ENCODE assay signal across 1 cellular context in the genomic region with DNA sequence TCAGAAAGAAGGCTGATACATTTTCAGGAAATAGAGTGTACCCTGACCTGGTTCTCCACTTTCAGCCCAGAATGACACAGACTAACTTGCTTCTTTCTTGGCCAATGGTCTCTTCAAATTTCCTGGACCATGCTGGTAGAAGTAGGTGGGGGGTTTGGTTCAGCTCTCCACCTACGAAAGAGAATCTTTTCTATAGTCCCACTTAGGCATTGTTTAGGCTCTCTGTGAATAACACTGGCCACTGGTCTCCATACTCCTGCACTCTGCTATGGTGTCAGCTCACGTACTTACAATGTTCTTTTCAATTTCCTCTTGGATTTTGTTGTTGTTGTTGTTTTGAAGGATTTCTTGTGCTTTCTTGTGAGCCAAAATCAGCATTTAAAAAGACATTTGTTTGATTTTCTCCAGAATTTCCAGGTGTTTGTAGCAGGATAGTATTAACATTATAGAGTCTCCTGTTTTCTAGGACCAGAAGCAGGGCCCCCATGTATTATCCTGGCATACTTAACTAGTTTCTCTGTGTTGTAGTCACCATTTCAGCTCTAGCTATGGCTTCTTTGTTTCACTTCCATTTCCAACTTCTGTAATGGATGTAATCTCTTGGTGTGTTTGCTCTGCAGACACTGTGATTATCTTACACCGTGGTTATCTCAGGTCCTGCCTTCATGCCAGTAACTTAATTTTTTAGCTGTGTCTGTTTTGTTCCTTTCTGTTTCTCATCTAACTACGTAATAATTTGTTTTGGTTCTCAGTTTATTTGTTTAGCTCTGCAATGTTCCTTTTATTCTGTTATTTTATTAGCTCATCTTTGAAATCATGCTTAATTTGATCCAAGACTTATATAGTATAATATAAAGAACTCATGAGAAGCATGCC.
TF ChIP-seq lines count a peak whose summit lies in the region.

No MANE protein-coding gene starts in this region.

TF ChIP-seq in SK-N-SH, 30 proteins besides CTCF, POLR2A, EP300 and RAD21 (continued from another document):
- TF ChIP-seq, protein P1, sequence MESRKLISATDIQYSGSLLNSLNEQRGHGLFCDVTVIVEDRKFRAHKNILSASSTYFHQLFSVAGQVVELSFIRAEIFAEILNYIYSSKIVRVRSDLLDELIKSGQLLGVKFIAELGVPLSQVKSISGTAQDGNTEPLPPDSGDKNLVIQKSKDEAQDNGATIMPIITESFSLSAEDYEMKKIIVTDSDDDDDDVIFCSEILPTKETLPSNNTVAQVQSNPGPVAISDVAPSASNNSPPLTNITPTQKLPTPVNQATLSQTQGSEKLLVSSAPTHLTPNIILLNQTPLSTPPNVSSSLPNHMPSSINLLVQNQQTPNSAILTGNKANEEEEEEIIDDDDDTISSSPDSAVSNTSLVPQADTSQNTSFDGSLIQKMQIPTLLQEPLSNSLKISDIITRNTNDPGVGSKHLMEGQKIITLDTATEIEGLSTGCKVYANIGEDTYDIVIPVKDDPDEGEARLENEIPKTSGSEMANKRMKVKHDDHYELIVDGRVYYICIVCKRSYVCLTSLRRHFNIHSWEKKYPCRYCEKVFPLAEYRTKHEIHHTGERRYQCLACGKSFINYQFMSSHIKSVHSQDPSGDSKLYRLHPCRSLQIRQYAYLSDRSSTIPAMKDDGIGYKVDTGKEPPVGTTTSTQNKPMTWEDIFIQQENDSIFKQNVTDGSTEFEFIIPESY (IDR thresholded peaks at IDR 0.05; ENCODE audit: borderline replicate concordance, low read depth): no peak
- no peak for TF ChIP-seq RXRA (IDR thresholded peaks at IDR 0.05; ENCODE audit: borderline replicate concordance, low read depth)
- no peak for TF ChIP-seq MEF2A (IDR thresholded peaks at IDR 0.05; ENCODE audit: borderline replicate concordance, low read depth)
- peak; percentile 61; the same call in 1 of the 2 replicates for TF ChIP-seq MXI1 (IDR thresholded peaks at IDR 0.05; ENCODE audit: low read depth, low read length)
- peak; percentile 71 for TF ChIP-seq CHD2 (IDR thresholded peaks at IDR 0.05; ENCODE audit: low read length, partially characterized antibody)
- TF ChIP-seq TEAD4 (IDR thresholded peaks at IDR 0.05; ENCODE audit: borderline replicate concordance, insufficient read depth): no peak
- TF ChIP-seq FOXM1 (IDR thresholded peaks at IDR 0.05; ENCODE audit: low read depth): no peak
- TF ChIP-seq FOSL2 (IDR thresholded peaks at IDR 0.05; ENCODE audit: borderline replicate concordance, low read depth): no peak
- TF ChIP-seq FOXJ3 (CRISPR knock-in tag; IDR thresholded peaks at IDR 0.05): peak; percentile 87
- TF ChIP-seq ELF1 (IDR thresholded peaks at IDR 0.05): no peak
- TF ChIP-seq, protein P2, sequence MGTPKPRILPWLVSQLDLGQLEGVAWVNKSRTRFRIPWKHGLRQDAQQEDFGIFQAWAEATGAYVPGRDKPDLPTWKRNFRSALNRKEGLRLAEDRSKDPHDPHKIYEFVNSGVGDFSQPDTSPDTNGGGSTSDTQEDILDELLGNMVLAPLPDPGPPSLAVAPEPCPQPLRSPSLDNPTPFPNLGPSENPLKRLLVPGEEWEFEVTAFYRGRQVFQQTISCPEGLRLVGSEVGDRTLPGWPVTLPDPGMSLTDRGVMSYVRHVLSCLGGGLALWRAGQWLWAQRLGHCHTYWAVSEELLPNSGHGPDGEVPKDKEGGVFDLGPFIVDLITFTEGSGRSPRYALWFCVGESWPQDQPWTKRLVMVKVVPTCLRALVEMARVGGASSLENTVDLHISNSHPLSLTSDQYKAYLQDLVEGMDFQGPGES (IDR thresholded peaks at IDR 0.05; ENCODE audit: low read depth, low read length): no peak
- TF ChIP-seq JUND (IDR thresholded peaks at IDR 0.05): no peak
- no peak for TF ChIP-seq RFX5 (IDR thresholded peaks at IDR 0.05; ENCODE audit: low read length)
- TF ChIP-seq, protein P3, sequence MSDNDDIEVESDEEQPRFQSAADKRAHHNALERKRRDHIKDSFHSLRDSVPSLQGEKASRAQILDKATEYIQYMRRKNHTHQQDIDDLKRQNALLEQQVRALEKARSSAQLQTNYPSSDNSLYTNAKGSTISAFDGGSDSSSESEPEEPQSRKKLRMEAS (IDR thresholded peaks at IDR 0.05; ENCODE audit: low read depth): no peak
- no peak for TF ChIP-seq TAF1 (IDR thresholded peaks at IDR 0.05; ENCODE audit: borderline replicate concordance, low read depth, low read length)
- TF ChIP-seq SMC3 (IDR thresholded peaks at IDR 0.05; ENCODE audit: low read depth, low read length): no peak
- TF ChIP-seq YY1 (IDR thresholded peaks at IDR 0.05; ENCODE audit: low read depth): no peak
- TF ChIP-seq GATA2 (CRISPR knock-in tag; IDR thresholded peaks at IDR 0.05): peak; percentile 89
